In the genomic region with DNA sequence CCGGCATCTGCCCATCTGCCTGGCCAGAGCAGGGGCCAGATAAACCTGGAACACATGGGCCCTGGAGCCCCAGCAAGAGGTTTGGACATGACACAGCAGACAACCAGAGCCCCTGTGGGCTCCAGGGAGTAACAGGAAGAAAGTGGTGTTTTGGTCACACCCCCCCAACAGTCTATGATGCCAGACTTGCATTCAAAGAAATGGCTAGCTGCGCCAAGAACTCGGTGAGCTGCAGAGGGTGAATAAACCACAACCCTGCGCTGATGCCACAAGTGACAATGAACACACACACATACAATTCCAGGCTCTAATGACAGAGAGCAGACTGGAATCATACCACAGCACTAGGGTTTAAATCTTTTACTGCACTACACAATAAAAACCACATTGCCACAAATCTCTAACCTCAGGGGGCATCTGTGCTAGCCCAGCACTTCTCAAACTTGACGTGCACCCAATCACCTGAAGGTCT, we compare ENCODE assay signal across 1 cellular context.
TF ChIP-seq lines count a peak whose summit lies in the region.

No MANE protein-coding gene starts in this region.

TF ChIP-seq in HepG2, 621 proteins besides CTCF, POLR2A, EP300 and RAD21:
- TF ChIP-seq ISX (CRISPR knock-in tag; conservative IDR thresholded peaks at IDR 0.05) = no peak
- no peak for TF ChIP-seq ZNF678 (CRISPR knock-in tag; IDR thresholded peaks at IDR 0.05)
- TF ChIP-seq, protein P1, sequence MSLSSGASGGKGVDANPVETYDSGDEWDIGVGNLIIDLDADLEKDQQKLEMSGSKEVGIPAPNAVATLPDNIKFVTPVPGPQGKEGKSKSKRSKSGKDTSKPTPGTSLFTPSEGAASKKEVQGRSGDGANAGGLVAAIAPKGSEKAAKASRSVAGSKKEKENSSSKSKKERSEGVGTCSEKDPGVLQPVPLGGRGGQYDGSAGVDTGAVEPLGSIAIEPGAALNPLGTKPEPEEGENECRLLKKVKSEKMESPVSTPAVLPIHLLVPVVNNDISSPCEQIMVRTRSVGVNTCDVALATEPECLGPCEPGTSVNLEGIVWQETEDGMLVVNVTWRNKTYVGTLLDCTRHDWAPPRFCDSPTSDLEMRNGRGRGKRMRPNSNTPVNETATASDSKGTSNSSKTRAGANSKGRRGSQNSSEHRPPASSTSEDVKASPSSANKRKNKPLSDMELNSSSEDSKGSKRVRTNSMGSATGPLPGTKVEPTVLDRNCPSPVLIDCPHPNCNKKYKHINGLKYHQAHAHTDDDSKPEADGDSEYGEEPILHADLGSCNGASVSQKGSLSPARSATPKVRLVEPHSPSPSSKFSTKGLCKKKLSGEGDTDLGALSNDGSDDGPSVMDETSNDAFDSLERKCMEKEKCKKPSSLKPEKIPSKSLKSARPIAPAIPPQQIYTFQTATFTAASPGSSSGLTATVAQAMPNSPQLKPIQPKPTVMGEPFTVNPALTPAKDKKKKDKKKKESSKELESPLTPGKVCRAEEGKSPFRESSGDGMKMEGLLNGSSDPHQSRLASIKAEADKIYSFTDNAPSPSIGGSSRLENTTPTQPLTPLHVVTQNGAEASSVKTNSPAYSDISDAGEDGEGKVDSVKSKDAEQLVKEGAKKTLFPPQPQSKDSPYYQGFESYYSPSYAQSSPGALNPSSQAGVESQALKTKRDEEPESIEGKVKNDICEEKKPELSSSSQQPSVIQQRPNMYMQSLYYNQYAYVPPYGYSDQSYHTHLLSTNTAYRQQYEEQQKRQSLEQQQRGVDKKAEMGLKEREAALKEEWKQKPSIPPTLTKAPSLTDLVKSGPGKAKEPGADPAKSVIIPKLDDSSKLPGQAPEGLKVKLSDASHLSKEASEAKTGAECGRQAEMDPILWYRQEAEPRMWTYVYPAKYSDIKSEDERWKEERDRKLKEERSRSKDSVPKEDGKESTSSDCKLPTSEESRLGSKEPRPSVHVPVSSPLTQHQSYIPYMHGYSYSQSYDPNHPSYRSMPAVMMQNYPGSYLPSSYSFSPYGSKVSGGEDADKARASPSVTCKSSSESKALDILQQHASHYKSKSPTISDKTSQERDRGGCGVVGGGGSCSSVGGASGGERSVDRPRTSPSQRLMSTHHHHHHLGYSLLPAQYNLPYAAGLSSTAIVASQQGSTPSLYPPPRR (CRISPR knock-in tag; IDR thresholded peaks at IDR 0.05; ENCODE audit: borderline replicate concordance) = no peak
- TF ChIP-seq ZNF207 (IDR thresholded peaks at IDR 0.05; ENCODE audit: borderline replicate concordance) = no peak
- no peak for TF ChIP-seq RFXANK (CRISPR knock-in tag; IDR thresholded peaks at IDR 0.05)
- TF ChIP-seq BRD4 (CRISPR knock-in tag; IDR thresholded peaks at IDR 0.05) = no peak
- TF ChIP-seq NR2C2 (CRISPR knock-in tag; IDR thresholded peaks at IDR 0.05; ENCODE audit: borderline replicate concordance) = no peak
- TF ChIP-seq ZNF468 (CRISPR knock-in tag; IDR thresholded peaks at IDR 0.05) = no peak
TF ChIP-seq in HepG2: peak in this region for 0.
